In genomic region chr16:69424053-69424934, GRCh38 we compare ENCODE assay signal across 8 cellular contexts. TPM values are rescaled to one million over a fixed set of nuclear protein-coding genes. Genes with fewer than 3 reads are reported as not detected.
A peak's percentile ranks its signal among the peaks of the same experiment; 100 is the strongest.
DNase-seq lines count a peak whose midpoint lies in the region; ATAC-seq and TF ChIP-seq lines count a peak whose summit lies in the region.

TSS of gene CYB5B (plus strand) at chr16:69424619. CDS start at chr16:69424684, 65 bp downstream.

- H3K9me3 ChIP-seq in SK-N-SH (no peaks in the 10 kb centered on the region), suprapubic skin (no peaks in the 10 kb centered on the region)

- H3K4me2 ChIP-seq in SK-N-SH: peak within 1 kb of the TSS; percentile 85

- DNase-seq in GM04504 (ENCODE audit: low read depth) (peak; percentile 95), NCI-H1048 (lab: John Stamatoyannopoulos, UW) (peak; percentile 91), SK-N-SH (peak; percentile 91), globus pallidus (ENCODE audit: low spot score) (peak; percentile 96), nucleus accumbens (lab: John Stamatoyannopoulos, UW) (peak; percentile 42 to 98 (median 88)), suprapubic skin (ENCODE audit: low spot score in 2 of 2) (peak; percentile 96 to 97)
- DNase-seq in activated naive CD4-positive, alpha-beta T cell treated with anti-CD3 and anti-CD28 coated beads, Interleukin-2, amount 50 U/mL, for 16 hours: peak; percentile 97

- H3K4me3 ChIP-seq in SK-N-SH (ENCODE audit: low read depth in 2 of 2, low read length in 1 of 2) (peak within 1 kb of the TSS; percentile 82 to 84), suprapubic skin (peak within 1 kb of the TSS; percentile 64)

- H3K9ac ChIP-seq in SK-N-SH: peak within 1 kb of the TSS; percentile 87

- no peaks in the 10 kb centered on the region for H3K9me2 ChIP-seq in SK-N-SH

- H4K20me1 ChIP-seq in SK-N-SH (ENCODE audit: insufficient read depth): no peaks in the 10 kb centered on the region

- H3K4me1 ChIP-seq in SK-N-SH (ENCODE audit: control insufficient read depth in 1 of 2, insufficient read depth in 2 of 2, low read depth in 1 of 2, low read length in 1 of 2): peaks cover 0 to 5% of the 10 kb centered on the region in 2 experiments; a peak in 1 of 4 replicates
- peaks cover 12% of the 10 kb centered on the region for H3K4me1 ChIP-seq in suprapubic skin

- peak; percentile 95 for ATAC-seq in HG02571 (IDR thresholded peaks at IDR 0.05; ENCODE audit: unreplicated experiment)

- TF ChIP-seq POLR2A in suprapubic skin (IDR thresholded peaks at IDR 0.05): peak; percentile 39 to 48

- 4% methylated on average over 40 of the region's 40 CpGs for WGBS in SK-N-SH (ENCODE audit: low lambda C conversion rate)
- 3% methylated on average over 40 of the region's 40 CpGs for WGBS in suprapubic skin

- TF ChIP-seq CTCF in SK-N-SH (IDR thresholded peaks at IDR 0.05) (0 out of 2 replicates have a peak, but pooled peaks have one; percentile 9), suprapubic skin (IDR thresholded peaks at IDR 0.05) (no peak)

- no peak for TF ChIP-seq RAD21 in SK-N-SH (IDR thresholded peaks at IDR 0.05; ENCODE audit: low read length)

- H3K27me3 ChIP-seq in SK-N-SH (ENCODE audit: insufficient read depth) (no peaks in the 10 kb centered on the region), suprapubic skin (no peaks in the 10 kb centered on the region)

- peak within 1 kb of the TSS; percentile 98 for H2AFZ ChIP-seq in SK-N-SH (ENCODE audit: low read depth)

- peaks cover 48% of the 10 kb centered on the region for H3K79me2 ChIP-seq in SK-N-SH (ENCODE audit: insufficient read depth)

- CTCF ChIA-PET in SK-N-SH (lab: Yijun Ruan, JAX): interaction anchor here (0.8 to 2.3 kb wide), 3 partner anchors 26 to 143 kb away, joined by 3 to 7 read pairs (median 3); no protein-coding TSS in a partner anchor

- peaks cover 18% of the 10 kb centered on the region for H3F3A ChIP-seq in SK-N-SH (replicated peaks; ENCODE audit: insufficient read depth)

- H3K36me3 ChIP-seq in SK-N-SH (replicated peaks in 1 of 2; ENCODE audit: control insufficient read depth in 1 of 2, insufficient read depth in 2 of 2, low read length in 1 of 2): peaks cover 3 to 22% of the 10 kb centered on the region in 2 experiments
- H3K36me3 ChIP-seq in suprapubic skin: peaks cover 15% of the 10 kb centered on the region

- H3K27ac ChIP-seq in SK-N-SH (ENCODE audit: low read depth in 2 of 2, low read length in 1 of 2): peak within 1 kb of the TSS; percentile 69
- peak within 1 kb of the TSS; percentile 83 for H3K27ac ChIP-seq in suprapubic skin

- POLR2A ChIA-PET in SK-N-SH (lab: Yijun Ruan, JAX): no interaction called here

- TF ChIP-seq EP300 in SK-N-SH (IDR thresholded peaks at IDR 0.05; ENCODE audit: borderline replicate concordance in 1 of 2, low read depth in 1 of 2, low read length in 1 of 2) (no peak), suprapubic skin (IDR thresholded peaks at IDR 0.05) (no peak)

TF ChIP-seq in SK-N-SH, 30 proteins besides CTCF, POLR2A, EP300 and RAD21 (continues in another document):
- peak; percentile 82 for TF ChIP-seq YY1 (IDR thresholded peaks at IDR 0.05; ENCODE audit: low read depth)
- TF ChIP-seq GABPA (IDR thresholded peaks at IDR 0.05; ENCODE audit: low read depth): peak; percentile 59
- 0 out of 2 replicates have a peak, but pooled peaks have one; percentile 15 for TF ChIP-seq MAX (IDR thresholded peaks at IDR 0.05; ENCODE audit: low read depth)
- no peak for TF ChIP-seq RCOR1 (IDR thresholded peaks at IDR 0.05; ENCODE audit: low read length)
- TF ChIP-seq TAF1 (IDR thresholded peaks at IDR 0.05; ENCODE audit: borderline replicate concordance, low read depth, low read length): peak; percentile 83
- no peak for TF ChIP-seq EZH2phosphoT487 (IDR thresholded peaks at IDR 0.05; ENCODE audit: borderline replicate concordance, low read depth)
- peak; percentile 92 for TF ChIP-seq POLR2AphosphoS5 (IDR thresholded peaks at IDR 0.05; ENCODE audit: low read depth, low read length)
- peak; percentile 75 for TF ChIP-seq NFIC (IDR thresholded peaks at IDR 0.05; ENCODE audit: borderline replicate concordance)
- no peak for TF ChIP-seq FOXM1 (IDR thresholded peaks at IDR 0.05; ENCODE audit: low read depth)
- TF ChIP-seq GATA2 (CRISPR knock-in tag; IDR thresholded peaks at IDR 0.05): no peak
- peak; percentile 91 for TF ChIP-seq MXI1 (IDR thresholded peaks at IDR 0.05; ENCODE audit: low read depth, low read length)
- no peak for TF ChIP-seq ZBTB33 (IDR thresholded peaks at IDR 0.05; ENCODE audit: borderline replicate concordance, low read depth)
- TF ChIP-seq RFX5 (IDR thresholded peaks at IDR 0.05; ENCODE audit: low read length): no peak
- TF ChIP-seq JUND (IDR thresholded peaks at IDR 0.05): no peak
- no peak for TF ChIP-seq FOSL2 (IDR thresholded peaks at IDR 0.05; ENCODE audit: borderline replicate concordance, low read depth)
- TF ChIP-seq NRF1 (IDR thresholded peaks at IDR 0.05; ENCODE audit: low read depth, low read length): no peak
- TF ChIP-seq USF1 (IDR thresholded peaks at IDR 0.05; ENCODE audit: borderline replicate concordance, low read depth): no peak
- peak; percentile 65; the same call in 1 of the 2 replicates for TF ChIP-seq IRF3 (IDR thresholded peaks at IDR 0.05; ENCODE audit: low read depth, low read length)
- peak; percentile 63; the same call in 1 of the 2 replicates for TF ChIP-seq SIN3A (IDR thresholded peaks at IDR 0.05; ENCODE audit: borderline replicate concordance, low read depth, low read length)
- no peak for TF ChIP-seq MEF2A (IDR thresholded peaks at IDR 0.05; ENCODE audit: borderline replicate concordance, low read depth)
- no peak for TF ChIP-seq TCF12 (IDR thresholded peaks at IDR 0.05)
- TF ChIP-seq USF2 (IDR thresholded peaks at IDR 0.05; ENCODE audit: borderline replicate concordance, low read depth, low read length): no peak
- peak; percentile 90 for TF ChIP-seq CHD2 (IDR thresholded peaks at IDR 0.05; ENCODE audit: low read length, partially characterized antibody)
- TF ChIP-seq RXRA (IDR thresholded peaks at IDR 0.05; ENCODE audit: borderline replicate concordance, low read depth): no peak
- TF ChIP-seq ELF1 (IDR thresholded peaks at IDR 0.05): peak; percentile 88
- TF ChIP-seq SMC3 (IDR thresholded peaks at IDR 0.05; ENCODE audit: low read depth, low read length): no peak

RNA-seq across cellular contexts. Expression of gene CYB5B, which starts in this region (rescaled TPM):
- 64.4 and 86.1 TPM in 2 replicates for polyA plus RNA-seq in SK-N-SH (2012; rRNA removed)
- 65.8 and 78.1 TPM in 2 replicates for polyA plus RNA-seq in SK-N-SH (2012; cell fraction: cytosol; rRNA removed)
- polyA plus RNA-seq in SK-N-SH (2012; cell fraction: nucleus; rRNA removed): 15.2 and 43.7 TPM in 2 replicates
- 10 to 100 TPM; 33.2 to 69.1 (median 50.1) TPM for total RNA-seq in suprapubic skin

Comparison
In these comparisons a context has a peak if more than half of its experiments do, and no peak if none do; other contexts are left out.
1. Peak in every context shown above with its lines: DNase-seq, ATAC-seq, H3K4me3 ChIP-seq and H3K27ac ChIP-seq.